ENCODE assay signal across 11 cellular contexts in the genomic region with DNA sequence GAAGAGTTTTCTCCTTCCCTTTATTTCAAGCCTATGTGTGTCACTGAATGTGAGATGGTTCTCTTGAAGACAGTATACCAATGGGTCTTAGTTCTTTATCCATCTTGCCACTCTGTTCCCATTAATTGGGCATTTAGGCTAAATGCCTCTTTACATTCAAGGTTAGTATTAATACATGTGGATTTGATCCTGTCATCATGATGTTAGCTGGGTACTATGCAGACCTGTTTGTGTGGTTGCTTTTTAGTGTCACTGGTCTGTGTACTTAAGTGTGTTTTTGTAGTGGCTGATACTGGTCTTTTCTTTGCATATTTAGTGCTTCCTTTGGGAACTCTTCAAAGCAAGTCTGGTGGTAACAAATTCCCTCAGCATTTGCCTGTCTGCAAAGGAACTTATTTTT.
"Had no signal": no experiment of that assay in that cellular context is flagged by ENCODE, and none has a peak within 500 bp of the region (broad histone marks: within the 10 kb centered on the region; RNA-seq: fewer than 3 reads in every experiment).

No MANE protein-coding gene starts in this region.

- H3K9me3 ChIP-seq: HAP-1 had no signal

- H2AFZ ChIP-seq: GM23248, GM23338 had no signal

- H3K4me2 ChIP-seq: GM23338 had no signal

- H3K36me3 ChIP-seq: HAP-1 had no signal

- H3K4me3 ChIP-seq: GM23248, GM23338, HAP-1 had no signal

- H3K27ac ChIP-seq: GM23248 had no signal

- DNase-seq: GM23248, GOT3, H7, H9, HCEC 1CT, HFFc6 had no signal

- H3K9ac ChIP-seq: GM23248 had no signal

- FAIRE-seq: H1, H54 had no signal

- ATAC-seq: GM23338, HCT116 had no signal

- H3K4me1 ChIP-seq: HAP-1 had no signal
